8 cellular contexts compared by ENCODE assay signal in the genomic region with DNA sequence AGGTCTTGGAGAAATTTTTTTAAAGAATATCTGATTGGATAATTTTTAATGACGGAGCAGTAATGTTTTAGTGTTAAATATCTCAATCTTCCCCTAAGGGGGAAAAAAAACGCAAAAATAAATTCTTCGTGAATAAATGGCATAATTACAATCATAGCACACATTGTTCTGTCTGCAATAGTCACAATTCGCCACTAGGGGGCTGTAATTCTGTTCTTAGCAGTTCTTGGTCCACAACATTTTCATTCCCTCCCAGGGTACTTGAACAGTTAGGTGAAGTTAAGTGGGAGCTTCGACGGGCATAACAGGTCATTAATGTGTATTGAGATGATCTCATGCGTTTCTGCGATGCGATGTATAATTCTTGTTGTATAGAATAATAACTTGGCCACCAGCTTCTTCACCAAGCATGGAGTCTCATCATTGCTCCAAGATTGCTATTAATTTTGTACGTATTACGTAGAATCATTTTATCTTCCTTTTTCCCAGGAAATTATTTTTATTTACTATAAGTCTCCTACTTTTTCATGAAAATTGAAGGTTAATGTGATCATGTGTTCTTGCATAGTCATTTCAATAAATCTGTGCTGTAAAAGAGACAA. TPM values are rescaled to one million over a fixed set of nuclear protein-coding genes. Genes with fewer than 3 reads are reported as not detected.
A peak's percentile ranks its signal among the peaks of the same experiment; 100 is the strongest.
DNase-seq lines count a peak whose midpoint lies in the region; ATAC-seq and TF ChIP-seq lines count a peak whose summit lies in the region.

No MANE protein-coding gene starts in this region.

- no peak for TF ChIP-seq POLR2A in adrenal gland (IDR thresholded peaks at IDR 0.05)

- no peak overlapping the region for H3K27ac ChIP-seq in right atrium auricular region
- H3K27ac ChIP-seq in adrenal gland, result no peak overlapping the region
- no peak overlapping the region for H3K27ac ChIP-seq in tibial artery

- no peaks in the 10 kb centered on the region for H3K4me1 Mint-ChIP-seq in immature natural killer cell

- no peaks in the 10 kb centered on the region for H3K36me3 ChIP-seq in right atrium auricular region
- no peaks in the 10 kb centered on the region for H3K36me3 ChIP-seq in adrenal gland (replicated peaks in 1 of 2)
- H3K36me3 ChIP-seq in tibial artery, result no peaks in the 10 kb centered on the region

- no peak overlapping the region for H3K4me3 Mint-ChIP-seq in immature natural killer cell

- intact Hi-C loops in Right ventricle myocardium inferior (cut with DNase I) (no loop called here), adrenal gland (cut with DNase I) (loop anchor here in 1 of 2 donors (10.0 kb wide), 1 partner anchor 56 kb away; no protein-coding TSS in a partner anchor), tibial artery (cut with DNase I; ENCODE audit: low total_unique reads) (no loop called here)

- TF ChIP-seq CTCF in right atrium auricular region (IDR thresholded peaks at IDR 0.05), result peak; percentile 79 to 86
- peak; percentile 13 to 90 (median 58) for TF ChIP-seq CTCF in adrenal gland (IDR thresholded peaks at IDR 0.05)
- peak; percentile 56 to 58 for TF ChIP-seq CTCF in tibial artery (IDR thresholded peaks at IDR 0.05)

- H3K27me3 Mint-ChIP-seq in immature natural killer cell (ENCODE audit: low read depth in 3 of 3), result peaks cover 0 to 2% (median 0%) of the 10 kb centered on the region in 3 donors

- H3K4me1 ChIP-seq in right atrium auricular region (no peaks in the 10 kb centered on the region), adrenal gland (replicated peaks in 1 of 2) (no peaks in the 10 kb centered on the region), tibial artery (no peaks in the 10 kb centered on the region)

- H3K27ac Mint-ChIP-seq in immature natural killer cell, result no peak overlapping the region

- DNase-seq in right atrium auricular region (ENCODE audit: low spot score) (no peak), Right ventricle myocardium inferior (ENCODE audit: missing footprints) (no peak), NCI-H1092 treated with DMSO at 0.1 percent for 48 hours (lab: John Stamatoyannopoulos, UW) (peak; percentile 21), adrenal gland (peak; percentile 16 to 56 (median 31)), immature natural killer cell (peak; percentile 1 to 25 (median 7)), tibial artery (peak in 1 of 2 donors; percentile 22)

- WGBS in adrenal gland, 4 donors, result 48 to 51% (median 50%) methylated on average over 11 of the region's 11 CpGs

- no peak overlapping the region for H3K4me3 ChIP-seq in right atrium auricular region
- H3K4me3 ChIP-seq in adrenal gland, result no peak overlapping the region
- no peak overlapping the region for H3K4me3 ChIP-seq in tibial artery

- H3K27me3 ChIP-seq in right atrium auricular region, result no peaks in the 10 kb centered on the region
- peaks cover 5% of the 10 kb centered on the region for H3K27me3 ChIP-seq in adrenal gland
- no peaks in the 10 kb centered on the region for H3K27me3 ChIP-seq in tibial artery

- ATAC-seq in Right ventricle myocardium inferior, result no peak
- ATAC-seq in GM21723 (IDR thresholded peaks at IDR 0.05; ENCODE audit: unreplicated experiment), result peak; percentile 83
- ATAC-seq in HG02588 (IDR thresholded peaks at IDR 0.05; ENCODE audit: unreplicated experiment), result no peak

- no peaks in the 10 kb centered on the region for H3K36me3 Mint-ChIP-seq in immature natural killer cell

- H3K9me3 ChIP-seq in right atrium auricular region, result no peaks in the 10 kb centered on the region
- H3K9me3 ChIP-seq in adrenal gland (replicated peaks in 1 of 3), result no peaks in the 10 kb centered on the region
- no peaks in the 10 kb centered on the region for H3K9me3 ChIP-seq in tibial artery

- no peaks in the 10 kb centered on the region for H3K9me3 Mint-ChIP-seq in immature natural killer cell

RNA-seq across cellular contexts. Expression of a gene that starts 27.2 kb away (rescaled TPM):
- total RNA-seq in right atrium auricular region, result under 1 TPM in 1 of 2 donors, not detected in 1; 0.12 TPM
- total RNA-seq in Right ventricle myocardium inferior, result not detected
- total RNA-seq in adrenal gland, result not detected
- polyA plus RNA-seq in adrenal gland, result not detected
- not detected for polyA plus RNA-seq in immature natural killer cell

Comparison
In these comparisons a context has a peak if more than half of its experiments do, and no peak if none do; other contexts are left out.
1. DNase-seq: peak in NCI-H1092 treated with DMSO at 0.1 percent for 48 hours (single experiment), adrenal gland (7 of 7) and immature natural killer cell (3 of 3); none in right atrium auricular region (single experiment) and Right ventricle myocardium inferior (single experiment).
2. Peak in every context shown above with its lines, with median percentiles within 50 percentile points of each other: CTCF ChIP-seq.